In genomic region chr14:74647061-74647833, GRCh38 we compare ENCODE assay signal across 15 cellular contexts. TPM values are rescaled to one million over a fixed set of nuclear protein-coding genes. Genes with fewer than 3 reads are reported as not detected.
DNase-seq lines count a peak whose midpoint lies in the region; FAIRE-seq and TF ChIP-seq lines count a peak whose summit lies in the region.
"Had no signal": no experiment of that assay in that cellular context is flagged by ENCODE, and none has a peak within 500 bp of the region (broad histone marks: within the 10 kb centered on the region; RNA-seq: fewer than 3 reads in every experiment).

No MANE protein-coding gene starts in this region.

- H3K4me1 ChIP-seq in breast epithelium (peaks cover 0 to 9% of the 10 kb centered on the region in 2 donors), H1 (replicated peaks in 1 of 4; ENCODE audit: control insufficient read depth in 3 of 4, insufficient read depth in 4 of 4, low read length in 3 of 4) (peaks cover 0 to 11% (median 4%) of the 10 kb centered on the region in 4 experiments; a peak in 5 of 7 replicates), neural progenitor cell (no peaks in the 10 kb centered on the region)

- H2BK12ac ChIP-seq in H1 (ENCODE audit: low read depth, low read length) = peak overlapping the region; percentile 55; the same call in 1 of the 2 replicates

- H3K27me3 Mint-ChIP-seq in MCF 10A (ENCODE audit: insufficient read depth, unreplicated experiment) = no peaks in the 10 kb centered on the region
- H3K27me3 Mint-ChIP-seq in neural progenitor cell (ENCODE audit: insufficient read depth, low read depth) = peaks cover 2% of the 10 kb centered on the region

- H3K9me3 ChIP-seq in breast epithelium = no peaks in the 10 kb centered on the region
- no peaks in the 10 kb centered on the region for H3K9me3 ChIP-seq in H1 (ENCODE audit: insufficient read depth in 2 of 2, low read depth in 1 of 2, low read length in 1 of 2)
- H3K9me3 ChIP-seq in neural progenitor cell (ENCODE audit: low read depth) = no peaks in the 10 kb centered on the region

- H3K18ac ChIP-seq in H1 (ENCODE audit: extremely low read depth, low read length) = no peak overlapping the region

- no peak overlapping the region for H2BK120ac ChIP-seq in H1 (replicated peaks; ENCODE audit: low read depth, low read length)

- no peak overlapping the region for H3K27ac Mint-ChIP-seq in MCF 10A (ENCODE audit: low read depth, unreplicated experiment)
- H3K27ac Mint-ChIP-seq in neural progenitor cell = peak overlapping the region; percentile 83
- H3K27ac Mint-ChIP-seq: memory B cell; stimulated activated memory B cell treated with anti-CD40 and anti-IgM and Interleukin-4, amounts not matched to agents 10 μg/mL and 1 μg/mL and 100 μg/mL, for 72 hours had no signal

- H3K9me3 Mint-ChIP-seq in MCF 10A (ENCODE audit: unreplicated experiment) (no peaks in the 10 kb centered on the region), neural progenitor cell (no peaks in the 10 kb centered on the region)
- H3K9me3 Mint-ChIP-seq: memory B cell; stimulated activated memory B cell treated with anti-CD40 and anti-IgM and Interleukin-4, amounts not matched to agents 10 μg/mL and 1 μg/mL and 100 μg/mL, for 72 hours had no signal

- no peaks in the 10 kb centered on the region; the same call in 1 of the 2 replicates for H3K23me2 ChIP-seq in H1 (ENCODE audit: low read depth, low read length)

- CTCF ChIA-PET in MCF 10A (lab: Yijun Ruan, JAX) = interaction anchor here (0.7 to 0.9 kb wide), 4 partner anchors 9 to 145 kb away, joined by 3 to 4 read pairs (median 3); no protein-coding TSS in a partner anchor
- CTCF ChIA-PET in H1 (lab: Charles Lee; ENCODE audit: partially characterized antibody) = interaction anchor here (0.6 to 8.7 kb wide), 8 partner anchors 9 to 258 kb away, joined by 3 to 87 read pairs (median 3); partner anchors contain the start of gene LTBP2

- H3K27ac ChIP-seq in breast epithelium = peak overlapping the region; percentile 41 to 50
- H3K27ac ChIP-seq in H1 (ENCODE audit: low read depth, low read length) = no peak overlapping the region
- no peak overlapping the region for H3K27ac ChIP-seq in neural progenitor cell

- H2BK5ac ChIP-seq in H1 (ENCODE audit: low read depth, low read length) = peak overlapping the region; percentile 44; the same call in 1 of the 2 replicates

- H3K4me2 ChIP-seq in H1 (ENCODE audit: insufficient read depth in 1 of 2, low read depth in 2 of 2, low read length in 2 of 2) = no peak overlapping the region
- no peak overlapping the region for H3K4me2 ChIP-seq in neural progenitor cell

- H3K36me3 Mint-ChIP-seq in MCF 10A (ENCODE audit: insufficient read depth, unreplicated experiment) = peaks cover 18% of the 10 kb centered on the region
- no peaks in the 10 kb centered on the region for H3K36me3 Mint-ChIP-seq in neural progenitor cell
- H3K36me3 Mint-ChIP-seq: memory B cell; stimulated activated memory B cell treated with anti-CD40 and anti-IgM and Interleukin-4, amounts not matched to agents 10 μg/mL and 1 μg/mL and 100 μg/mL, for 72 hours had no signal

- H3K4me1 Mint-ChIP-seq in MCF 10A (ENCODE audit: insufficient read depth, unreplicated experiment) = peaks cover 26% of the 10 kb centered on the region
- H3K4me1 Mint-ChIP-seq in neural progenitor cell = peaks cover 21% of the 10 kb centered on the region
- H3K4me1 Mint-ChIP-seq: stimulated activated memory B cell treated with anti-CD40 and anti-IgM and Interleukin-4, amounts not matched to agents 10 μg/mL and 1 μg/mL and 100 μg/mL, for 72 hours had no signal

- FAIRE-seq in H1 (lab: Jason Lieb, UNC) = no peak
- FAIRE-seq: endometrium had no signal

- H2BK15ac ChIP-seq in H1 (ENCODE audit: low read length) = no peak overlapping the region

- TF ChIP-seq POLR2A in breast epithelium (IDR thresholded peaks at IDR 0.05) (no peak), H1 (IDR thresholded peaks at IDR 0.05; ENCODE audit: control extremely low read depth in 1 of 2, low read depth in 2 of 2, low read length in 2 of 2) (no peak)

- H3K23ac ChIP-seq in H1 (ENCODE audit: insufficient read length) = no peak overlapping the region

- H4K20me1 ChIP-seq in H1 (replicated peaks in 1 of 2; ENCODE audit: control insufficient read depth in 1 of 2, insufficient read depth in 2 of 2, low read length in 2 of 2) (no peaks in the 10 kb centered on the region), neural progenitor cell (ENCODE audit: low read depth) (no peaks in the 10 kb centered on the region)

- H3K27me3 ChIP-seq in breast epithelium (no peaks in the 10 kb centered on the region), H1 (replicated peaks in 1 of 4; ENCODE audit: control insufficient read depth in 3 of 4, extremely low read depth in 1 of 4, insufficient read depth in 3 of 4, low read length in 3 of 4) (no peaks in the 10 kb centered on the region), neural progenitor cell (no peaks in the 10 kb centered on the region)

- H4K8ac ChIP-seq in H1 (ENCODE audit: extremely low read depth, insufficient read depth, low read length) = peak overlapping the region; percentile 89; the same call in 1 of the 2 replicates

- no peak overlapping the region for H3K4ac ChIP-seq in H1 (replicated peaks; ENCODE audit: insufficient read length, low read depth, low read length)

- POLR2A ChIA-PET in MCF 10A (lab: Yijun Ruan, JAX) (interaction anchor here (0.6 kb wide), 1 partner anchor 26 kb away, joined by 3 read pairs; no protein-coding TSS in a partner anchor), H1 (lab: Charles Lee; ENCODE audit: partially characterized antibody) (interaction anchor here (0.8 to 5.5 kb wide), 4 partner anchors 10 to 131 kb away, joined by 3 to 26 read pairs (median 4); no protein-coding TSS in a partner anchor)

- no peak overlapping the region for H2AFZ ChIP-seq in H1 (ENCODE audit: low read length)
- H2AFZ ChIP-seq in neural progenitor cell (replicated peaks) = no peak overlapping the region

- no peak for DNase-seq in breast epithelium (ENCODE audit: low spot score in 2 of 2)
- no peak for DNase-seq in MCF 10A (ENCODE audit: unreplicated experiment)
- no peak for DNase-seq in H1 (ENCODE audit: low read depth in 1 of 2, low spot score in 2 of 2)
- no peak for DNase-seq in neural progenitor cell (ENCODE audit: low spot score)
- DNase-seq in DMS53 (lab: John Stamatoyannopoulos, UW) = no peak
- no peak for DNase-seq in dedifferentiated amniotic fluid mesenchymal stem cell (ENCODE audit: extremely low spot score)
- no peak for DNase-seq in NCI-H526 (lab: John Stamatoyannopoulos, UW)
- no peak for DNase-seq in cardiac septum (ENCODE audit: low spot score)
- DNase-seq: activated CD4-positive, alpha-beta T cell treated with anti-CD3 and anti-CD28 coated beads, Interleukin-2, amount 50 U/mL, for 1 hour; cerebellar nuclear complex; SIG-M5; trophoblast cell had no signal

- H2BK20ac ChIP-seq in H1 (ENCODE audit: low read length) = no peak overlapping the region

- no peak for TF ChIP-seq RAD21 in H1 (IDR thresholded peaks at IDR 0.05 in 1 of 2, conservative IDR thresholded peaks at IDR 0.05 in 1 of 2; ENCODE audit: low read depth in 2 of 2, low read length in 2 of 2)

- H3F3A ChIP-seq in neural progenitor cell (ENCODE audit: low read depth) = no peaks in the 10 kb centered on the region

- intact Hi-C loops in breast epithelium (cut with DNase I; ENCODE audit: low total_unique reads) = no loop called here
- intact Hi-C loops in MCF 10A (cut with micrococcal nuclease) = no loop called here
- intact Hi-C loops in cardiac septum (cut with DNase I) = no loop called here

- H2AK5ac ChIP-seq in H1 (ENCODE audit: low read depth, low read length) = no peak overlapping the region

- H3K36me3 ChIP-seq in breast epithelium (no peaks in the 10 kb centered on the region), H1 (ENCODE audit: control insufficient read depth in 2 of 4, insufficient read depth in 4 of 4, low read length in 3 of 4) (no peaks in the 10 kb centered on the region), neural progenitor cell (no peaks in the 10 kb centered on the region)

- H3K4me3 Mint-ChIP-seq in MCF 10A (ENCODE audit: unreplicated experiment) (no peak overlapping the region), neural progenitor cell (no peak overlapping the region)
- H3K4me3 Mint-ChIP-seq: memory B cell; stimulated activated memory B cell treated with anti-CD40 and anti-IgM and Interleukin-4, amounts not matched to agents 10 μg/mL and 1 μg/mL and 100 μg/mL, for 72 hours had no signal

- no peak overlapping the region for H4K91ac ChIP-seq in H1 (replicated peaks; ENCODE audit: insufficient read length, low read length)

- H3K79me2 ChIP-seq in H1 (ENCODE audit: control insufficient read depth in 1 of 2, insufficient read depth in 2 of 2, low read length in 2 of 2) (no peaks in the 10 kb centered on the region), neural progenitor cell (ENCODE audit: low read depth) (no peaks in the 10 kb centered on the region)

- no peaks in the 10 kb centered on the region for H3K79me1 ChIP-seq in H1 (ENCODE audit: low read depth, low read length)

- no peak overlapping the region for H3K56ac ChIP-seq in H1 (replicated peaks; ENCODE audit: insufficient read length, low read depth, low read length)

- TF ChIP-seq CTCF in breast epithelium (IDR thresholded peaks at IDR 0.05) = no peak
- no peak for TF ChIP-seq CTCF in MCF 10A (IDR thresholded peaks at IDR 0.05; ENCODE audit: unreplicated experiment)
- no peak for TF ChIP-seq CTCF in H1 (IDR thresholded peaks at IDR 0.05; ENCODE audit: control extremely low read depth in 1 of 3, insufficient read depth in 1 of 3, low read depth in 1 of 3, low read length in 3 of 3)
- no peak for TF ChIP-seq CTCF in neural progenitor cell (IDR thresholded peaks at IDR 0.05)

- no peak overlapping the region for H3K14ac ChIP-seq in H1 (ENCODE audit: insufficient read length)

- H4K5ac ChIP-seq in H1 (ENCODE audit: insufficient read length, low read depth, low read length) = no peak overlapping the region

- no peak overlapping the region for H3K4me3 ChIP-seq in breast epithelium
- no peak overlapping the region for H3K4me3 ChIP-seq in H1 (ENCODE audit: extremely low read depth in 1 of 4, insufficient read depth in 2 of 4, low read depth in 3 of 4, low read length in 4 of 4)
- no peak overlapping the region for H3K4me3 ChIP-seq in neural progenitor cell

- TF ChIP-seq EP300 in H1 (IDR thresholded peaks at IDR 0.05; ENCODE audit: borderline replicate concordance in 1 of 2, low read depth in 2 of 2, low read length in 2 of 2) = no peak

- no TSS peak for BruUV-seq in MCF 10A (replicated peaks; lab: Mats Ljungman, UMichigan)

- no peak overlapping the region; a peak in 1 of 7 replicates for H3K9ac ChIP-seq in H1 (replicated peaks in 1 of 4; ENCODE audit: extremely low read depth in 1 of 4, low read depth in 3 of 4, low read length in 3 of 4)
- no peak overlapping the region for H3K9ac ChIP-seq in neural progenitor cell

- 93% methylated on average over 12 of the region's 12 CpGs; no CpG with 5 or more reads in 1 of the 2 experiments for WGBS in H1 (ENCODE audit: extremely low coverage in 1 of 2, insufficient coverage in 1 of 2, insufficient read length in 1 of 2, insufficient replicate concordance in 2 of 2, low coverage in 1 of 2, low lambda C conversion rate in 2 of 2, missing lambda C conversion rate in 1 of 2), 2 experiments

RNA-seq across cellular contexts. Expression of gene LTBP2, which starts 35.2 kb away (rescaled TPM):
- 10 to 100 TPM; 34.7 to 91.1 (median 79.0) TPM for total RNA-seq in breast epithelium
- 9.1 and 16.8 TPM in 2 replicates for total RNA-seq in MCF 10A (2022)
- 0.59 and 0.89 TPM in 2 replicates for total RNA-seq in H1 (2021; fragmentation: NEBNext Ultra II Directional; extraction: Animal tissue kit (Norgen Biotek cat#: 25700))
- polyA plus RNA-seq in H1 (2011; rRNA removed) = 0.48 and 0.67 TPM in 2 replicates
- polyA plus RNA-seq in H1 (2011; cell fraction: cytosol; rRNA removed) = 0.41 TPM
- polyA plus RNA-seq in H1 (2011; cell fraction: nucleus; rRNA removed) = 1.7 TPM
- 0.46 to 0.62 TPM (median 0.55 TPM) in 4 replicates for polyA plus RNA-seq in H1 (2012, experiment 1 of 2)
- polyA plus RNA-seq in H1 (2012, experiment 2 of 2) = 0.34 TPM
- 0.32 TPM for polyA plus RNA-seq in H1 (2013, experiment 1 of 2)
- 0.28 TPM for polyA plus RNA-seq in H1 (2013, experiment 2 of 2)
- 0.51 and 0.66 TPM in 2 replicates for polyA minus RNA-seq in H1 (2011; rRNA and poly(A)+ RNA removed)
- 0.73 TPM for polyA minus RNA-seq in H1 (2011; cell fraction: cytosol; rRNA and poly(A)+ RNA removed)
- polyA minus RNA-seq in H1 (2011; cell fraction: nucleus; rRNA and poly(A)+ RNA removed) = 1.4 TPM
- 0.43 and 0.84 TPM in 2 replicates for total RNA-seq in neural progenitor cell (ENCODE audit: low replicate concordance)
- total RNA-seq in cardiac septum = 93.7 TPM

Comparison
In these comparisons a context has a peak if more than half of its experiments do, and no peak if none do; other contexts are left out.
1. H3K27ac ChIP-seq: peak in breast epithelium (2 of 2); none in H1 (single experiment) and neural progenitor cell (single experiment).